In genomic region chr1:903305-903704, GRCh38 we compare ENCODE assay signal across 16 cellular contexts. TPM values are rescaled to one million over a fixed set of nuclear protein-coding genes. Genes with fewer than 3 reads are reported as not detected.
A peak's percentile ranks its signal among the peaks of the same experiment; 100 is the strongest.
DNase-seq lines count a peak whose midpoint lies in the region; ATAC-seq, FAIRE-seq and TF ChIP-seq lines count a peak whose summit lies in the region.
"Had no signal": no experiment of that assay in that cellular context is flagged by ENCODE, and none has a peak within 500 bp of the region (broad histone marks: within the 10 kb centered on the region; RNA-seq: fewer than 3 reads in every experiment).

No MANE protein-coding gene starts in this region.

- H3K9me3 Mint-ChIP-seq in activated T-cell treated with anti-CD3 and anti-CD28 coated beads, Interleukin-2, amount 50 U/mL, for 4 hours: peaks cover 5% of the 10 kb centered on the region
- no peaks in the 10 kb centered on the region for H3K9me3 Mint-ChIP-seq in osteocyte (ENCODE audit: unreplicated experiment)

- H3K27me3 ChIP-seq in IMR-90 (ENCODE audit: control insufficient read depth, insufficient read depth, low read length) (peaks cover 11% of the 10 kb centered on the region), H1 (replicated peaks in 1 of 4; ENCODE audit: control insufficient read depth in 3 of 4, extremely low read depth in 1 of 4, insufficient read depth in 3 of 4, low read length in 3 of 4) (peaks cover 24 to 42% (median 36%) of the 10 kb centered on the region in 4 experiments)
- H3K27me3 ChIP-seq: right lobe of liver had no signal

- CTCF ChIA-PET in IMR-90 (lab: Yijun Ruan, JAX): no interaction called here
- CTCF ChIA-PET in H1 (lab: Charles Lee; ENCODE audit: partially characterized antibody): interaction anchor here (1.4 to 4.1 kb wide), 5 partner anchors 9 to 35 kb away, joined by 5 to 19 read pairs (median 9); no protein-coding TSS in a partner anchor

- H4K20me1 ChIP-seq in IMR-90 (ENCODE audit: insufficient read depth, low read length): no peaks in the 10 kb centered on the region
- H4K20me1 ChIP-seq in H1 (replicated peaks in 1 of 2; ENCODE audit: control insufficient read depth in 1 of 2, insufficient read depth in 2 of 2, low read length in 2 of 2): peaks cover 2 to 3% of the 10 kb centered on the region in 2 experiments

- H3K4me3 Mint-ChIP-seq in activated T-cell treated with anti-CD3 and anti-CD28 coated beads, Interleukin-2, amount 50 U/mL, for 4 hours: peak overlapping the region; percentile 31
- H3K4me3 Mint-ChIP-seq in osteocyte (ENCODE audit: unreplicated experiment): peak overlapping the region; percentile 47

- intact Hi-C loops in IMR-90 (cut with micrococcal nuclease): loop anchor here (5.0 kb wide), 1 partner anchor 74 kb away; no protein-coding TSS in a partner anchor

- ATAC-seq in activated T-cell treated with anti-CD3 and anti-CD28 coated beads, Interleukin-2, amount 50 U/mL, for 4 hours: no peak
- no peak for ATAC-seq in IMR-90 (ENCODE audit: low read depth)
- no peak for ATAC-seq in HG03097 (IDR thresholded peaks at IDR 0.05; ENCODE audit: low FRiP score, unreplicated experiment)

- H2BK12ac ChIP-seq in H1 (ENCODE audit: low read depth, low read length): no peak overlapping the region

- H4K8ac ChIP-seq in IMR-90 (ENCODE audit: low read depth in 2 of 2, low read length in 2 of 2): no peak overlapping the region
- H4K8ac ChIP-seq in H1 (ENCODE audit: extremely low read depth, insufficient read depth, low read length): no peak overlapping the region

- H3K36me3 Mint-ChIP-seq in activated T-cell treated with anti-CD3 and anti-CD28 coated beads, Interleukin-2, amount 50 U/mL, for 4 hours (ENCODE audit: insufficient read depth): no peaks in the 10 kb centered on the region
- no peaks in the 10 kb centered on the region for H3K36me3 Mint-ChIP-seq in osteocyte (ENCODE audit: unreplicated experiment)

- no peaks in the 10 kb centered on the region for H3K36me3 ChIP-seq in IMR-90 (ENCODE audit: control insufficient read depth, insufficient read depth, low read length)
- H3K36me3 ChIP-seq in H1 (ENCODE audit: control insufficient read depth in 2 of 4, insufficient read depth in 4 of 4, low read length in 3 of 4): no peaks in the 10 kb centered on the region
- H3K36me3 ChIP-seq: left lung, right lobe of liver, tibial nerve had no signal

- WGBS in IMR-90 (ENCODE audit: extremely low coverage in 2 of 2, insufficient read length in 1 of 2), 2 experiments: 100% methylated on average over 1 of the region's 10 CpGs; no CpG with 5 or more reads in 1 of the 2 experiments
- WGBS in H1 (ENCODE audit: extremely low coverage in 1 of 2, insufficient coverage in 1 of 2, insufficient read length in 1 of 2, insufficient replicate concordance in 2 of 2, low coverage in 1 of 2, low lambda C conversion rate in 2 of 2, missing lambda C conversion rate in 1 of 2), 2 experiments: 94% methylated on average over 10 of the region's 10 CpGs; no CpG with 5 or more reads in 1 of the 2 experiments

- H3K9ac ChIP-seq in IMR-90 (ENCODE audit: low read depth, low read length): no peak overlapping the region
- no peak overlapping the region for H3K9ac ChIP-seq in H1 (replicated peaks in 1 of 4; ENCODE audit: extremely low read depth in 1 of 4, low read depth in 3 of 4, low read length in 3 of 4)

- no peak overlapping the region for H2BK120ac ChIP-seq in IMR-90 (ENCODE audit: low read depth, low read length)
- no peak overlapping the region for H2BK120ac ChIP-seq in H1 (replicated peaks; ENCODE audit: low read depth, low read length)

- H2AK9ac ChIP-seq in IMR-90 (replicated peaks; ENCODE audit: low read depth, low read length, poor library complexity): no peak overlapping the region

- POLR2A ChIA-PET in IMR-90 (lab: Charles Lee; ENCODE audit: unreplicated experiment) (no interaction called here), H1 (lab: Charles Lee; ENCODE audit: partially characterized antibody) (interaction anchor here (3.4 kb wide), 1 partner anchor 39 kb away, joined by 9 read pairs; no protein-coding TSS in a partner anchor)

- no peak overlapping the region for H2BK5ac ChIP-seq in IMR-90 (ENCODE audit: low read depth, low read length, poor library complexity, severe bottlenecking)
- no peak overlapping the region for H2BK5ac ChIP-seq in H1 (ENCODE audit: low read depth, low read length)

- H3K23ac ChIP-seq in IMR-90 (ENCODE audit: low read depth, low read length) (no peak overlapping the region), H1 (ENCODE audit: insufficient read length) (no peak overlapping the region)

- peaks cover 44% of the 10 kb centered on the region for H3K27me3 Mint-ChIP-seq in activated T-cell treated with anti-CD3 and anti-CD28 coated beads, Interleukin-2, amount 50 U/mL, for 4 hours (ENCODE audit: low read depth)
- peaks cover 18% of the 10 kb centered on the region for H3K27me3 Mint-ChIP-seq in osteocyte (ENCODE audit: unreplicated experiment)

- dilution Hi-C loops in IMR-90 (cut with HindIII; ENCODE audit: low sequenced_read_pairs, unreplicated experiment): no loop called here

- BruUV-seq in IMR-90 (replicated peaks; lab: Mats Ljungman, UMichigan): no TSS peak

- H2BK20ac ChIP-seq in IMR-90 (ENCODE audit: low read depth, low read length) (no peak overlapping the region), H1 (ENCODE audit: low read length) (no peak overlapping the region)

- H3K27ac Mint-ChIP-seq in osteocyte (ENCODE audit: unreplicated experiment): no peak overlapping the region

- H3K4me2 ChIP-seq in IMR-90 (ENCODE audit: low read depth, low read length) (no peak overlapping the region), H1 (ENCODE audit: insufficient read depth in 1 of 2, low read depth in 2 of 2, low read length in 2 of 2) (no peak overlapping the region)

- no peak overlapping the region for H2AFZ ChIP-seq in IMR-90 (replicated peaks; ENCODE audit: low read length, poor library complexity)
- H2AFZ ChIP-seq in H1 (ENCODE audit: low read length): no peak overlapping the region

- in situ Hi-C loops in IMR-90 (cut with MboI; ENCODE audit: low sequenced_read_pairs): no loop called here

- H3K9me1 ChIP-seq in IMR-90 (ENCODE audit: insufficient read depth, low read length): no peaks in the 10 kb centered on the region

- H2AK5ac ChIP-seq in IMR-90 (ENCODE audit: low read depth, low read length) (0 out of 2 replicates have a peak overlapping the region, but pooled peaks have one; percentile 10), H1 (ENCODE audit: low read depth, low read length) (0 out of 2 replicates have a peak overlapping the region, but pooled peaks have one; percentile 53)

- TF ChIP-seq CTCF in IMR-90 (conservative IDR thresholded peaks at IDR 0.05; ENCODE audit: low read depth, low read length) (no peak), H1 (IDR thresholded peaks at IDR 0.05; ENCODE audit: control extremely low read depth in 1 of 3, insufficient read depth in 1 of 3, low read depth in 1 of 3, low read length in 3 of 3) (no peak), osteocyte (IDR thresholded peaks at IDR 0.05) (no peak)

- no peak overlapping the region for H4K91ac ChIP-seq in IMR-90 (ENCODE audit: insufficient read depth, low read depth, low read length)
- no peak overlapping the region for H4K91ac ChIP-seq in H1 (replicated peaks; ENCODE audit: insufficient read length, low read length)

- H3K56ac ChIP-seq in IMR-90 (ENCODE audit: extremely low read depth, insufficient read depth, low read length) (no peak overlapping the region), H1 (replicated peaks; ENCODE audit: insufficient read length, low read depth, low read length) (no peak overlapping the region)

- H3K4ac ChIP-seq in IMR-90 (ENCODE audit: low read depth, low read length): no peak overlapping the region
- H3K4ac ChIP-seq in H1 (replicated peaks; ENCODE audit: insufficient read length, low read depth, low read length): no peak overlapping the region

- FAIRE-seq in H1 (lab: Jason Lieb, UNC): no peak

- no peak for TF ChIP-seq RAD21 in IMR-90 (IDR thresholded peaks at IDR 0.05; ENCODE audit: low read length)
- TF ChIP-seq RAD21 in H1 (IDR thresholded peaks at IDR 0.05 in 1 of 2, conservative IDR thresholded peaks at IDR 0.05 in 1 of 2; ENCODE audit: low read depth in 2 of 2, low read length in 2 of 2): no peak

- H3K18ac ChIP-seq in IMR-90 (ENCODE audit: low read depth, low read length) (no peak overlapping the region), H1 (ENCODE audit: extremely low read depth, low read length) (no peak overlapping the region)

- no peak for DNase-seq in activated T-cell treated with anti-CD3 and anti-CD28 coated beads, Interleukin-2, amount 50 U/mL, for 4 hours
- DNase-seq in activated T-cell treated with anti-CD3 and anti-CD28 coated beads for 4 hours: no peak
- DNase-seq in IMR-90: no peak
- no peak for DNase-seq in H1 (ENCODE audit: low read depth in 1 of 2, low spot score in 2 of 2)
- no peak for DNase-seq in osteocyte (ENCODE audit: extremely low spot score, unreplicated experiment)
- DNase-seq in SKM-1 treated with dmso at 0.1 percent for 144 hours (lab: John Stamatoyannopoulos, UW; ENCODE audit: unreplicated experiment): no peak
- DNase-seq in OCI-M1 (lab: John Stamatoyannopoulos, UW): no peak
- DNase-seq: GOT3; NCI-H69; RPMI8226; stimulated activated CD4-positive, alpha-beta T cell treated with anti-CD3 and anti-CD28 coated beads, Interleukin-2, amount 100 ng/mL, for 48 hours had no signal

- no peak overlapping the region for H3K14ac ChIP-seq in IMR-90 (replicated peaks; ENCODE audit: low read depth, low read length)
- H3K14ac ChIP-seq in H1 (ENCODE audit: insufficient read length): no peak overlapping the region

- no peak overlapping the region for H3K27ac ChIP-seq in IMR-90 (ENCODE audit: insufficient read depth, low read length)
- H3K27ac ChIP-seq in H1 (ENCODE audit: low read depth, low read length): no peak overlapping the region
- H3K27ac ChIP-seq: left lung, right lobe of liver, tibial nerve had no signal

- peaks cover 2% of the 10 kb centered on the region; the same call in 1 of the 2 replicates for H3K23me2 ChIP-seq in H1 (ENCODE audit: low read depth, low read length)

- H4K5ac ChIP-seq in IMR-90 (ENCODE audit: low read depth, low read length) (no peak overlapping the region), H1 (ENCODE audit: insufficient read length, low read depth, low read length) (no peak overlapping the region)

- no peaks in the 10 kb centered on the region for H3K79me2 ChIP-seq in H1 (ENCODE audit: control insufficient read depth in 1 of 2, insufficient read depth in 2 of 2, low read length in 2 of 2)

- TF ChIP-seq POLR2A in IMR-90 (IDR thresholded peaks at IDR 0.05; ENCODE audit: low read depth, low read length) (no peak), H1 (IDR thresholded peaks at IDR 0.05; ENCODE audit: control extremely low read depth in 1 of 2, low read depth in 2 of 2, low read length in 2 of 2) (no peak)

- no peak for TF ChIP-seq EP300 in H1 (IDR thresholded peaks at IDR 0.05; ENCODE audit: borderline replicate concordance in 1 of 2, low read depth in 2 of 2, low read length in 2 of 2)

- peaks cover 0 to 7% of the 10 kb centered on the region in 2 experiments; a peak in 1 of 4 replicates for H3K79me1 ChIP-seq in IMR-90 (ENCODE audit: low read depth in 1 of 2, low read length in 2 of 2)
- no peaks in the 10 kb centered on the region for H3K79me1 ChIP-seq in H1 (ENCODE audit: low read depth, low read length)

- peaks cover 11% of the 10 kb centered on the region for H3K4me1 Mint-ChIP-seq in activated T-cell treated with anti-CD3 and anti-CD28 coated beads, Interleukin-2, amount 50 U/mL, for 4 hours (ENCODE audit: low read depth)
- peaks cover 25% of the 10 kb centered on the region for H3K4me1 Mint-ChIP-seq in osteocyte (ENCODE audit: unreplicated experiment)

- H3K9me3 ChIP-seq in IMR-90 (ENCODE audit: control insufficient read depth, insufficient read depth, low read length) (no peaks in the 10 kb centered on the region), H1 (ENCODE audit: insufficient read depth in 2 of 2, low read depth in 1 of 2, low read length in 1 of 2) (no peaks in the 10 kb centered on the region)
- H3K9me3 ChIP-seq: left lung, right lobe of liver, tibial nerve had no signal

- H3K4me3 ChIP-seq in IMR-90 (ENCODE audit: insufficient read depth, low read depth, low read length) (no peak overlapping the region), H1 (ENCODE audit: extremely low read depth in 1 of 4, insufficient read depth in 2 of 4, low read depth in 3 of 4, low read length in 4 of 4) (no peak overlapping the region)

- H2BK15ac ChIP-seq in IMR-90 (ENCODE audit: low read depth, low read length): no peak overlapping the region
- H2BK15ac ChIP-seq in H1 (ENCODE audit: low read length): no peak overlapping the region

- peaks cover 17% of the 10 kb centered on the region for H3K4me1 ChIP-seq in IMR-90 (ENCODE audit: control insufficient read depth, insufficient read depth, low read length)
- H3K4me1 ChIP-seq in H1 (replicated peaks in 1 of 4; ENCODE audit: control insufficient read depth in 3 of 4, insufficient read depth in 4 of 4, low read length in 3 of 4): peaks cover 0 to 5% (median 2%) of the 10 kb centered on the region in 4 experiments; a peak in 4 of 7 replicates
- H3K4me1 ChIP-seq: right lobe of liver had no signal

RNA-seq across cellular contexts. Expression of gene SAMD11, which starts 20.4 kb away (rescaled TPM):
- total RNA-seq in activated T-cell treated with anti-CD3 and anti-CD28 coated beads, Interleukin-2, amount 50 U/mL, for 4 hours: not detected
- total RNA-seq in IMR-90 (2012; rRNA removed): 5.9 and 6.9 TPM in 2 replicates
- 22.9 and 31.9 TPM in 2 replicates for polyA plus RNA-seq in IMR-90 (2012; rRNA removed)
- polyA plus RNA-seq in IMR-90 (2012; cell fraction: cytosol; rRNA removed): 7.3 and 10.5 TPM in 2 replicates
- 30.0 and 141 TPM in 2 replicates for polyA plus RNA-seq in IMR-90 (2012; cell fraction: nucleus; rRNA removed; ENCODE audit: low replicate concordance)
- total RNA-seq in H1 (2021; fragmentation: NEBNext Ultra II Directional; extraction: Animal tissue kit (Norgen Biotek cat#: 25700)): 0.25 and 0.30 TPM in 2 replicates
- polyA plus RNA-seq in H1 (2011; rRNA removed): 0.18 and 0.66 TPM in 2 replicates
- polyA plus RNA-seq in H1 (2011; cell fraction: cytosol; rRNA removed): 0.74 TPM
- 2.3 TPM for polyA plus RNA-seq in H1 (2011; cell fraction: nucleus; rRNA removed)
- polyA plus RNA-seq in H1 (2012, experiment 1 of 2): 0.13 to 0.43 TPM (median 0.25 TPM) in 3 of 4 replicates, not detected in the other
- polyA plus RNA-seq in H1 (2012, experiment 2 of 2): 1.7 TPM
- polyA plus RNA-seq in H1 (2013, experiment 1 of 2): 0.06 TPM
- polyA plus RNA-seq in H1 (2013, experiment 2 of 2): 0.06 TPM
- 0.10 TPM in 1 of 2 replicates, not detected in the other for polyA minus RNA-seq in H1 (2011; rRNA and poly(A)+ RNA removed)
- polyA minus RNA-seq in H1 (2011; cell fraction: cytosol; rRNA and poly(A)+ RNA removed): 11.0 TPM
- polyA minus RNA-seq in H1 (2011; cell fraction: nucleus; rRNA and poly(A)+ RNA removed): 1.3 TPM
- 16.6 and 19.5 TPM in 2 replicates for total RNA-seq in osteocyte
- total RNA-seq: T-helper 1 cell treated with Interleukin-12 subunit alpha and Interleukin-12 subunit beta and Interleukin-4 antibody, amounts not matched to agents 30 ng/mL and 1 ng/mL, for 36 hours had no signal

RNA-seq across cellular contexts. Expression of gene NOC2L, which starts 55.8 kb away (rescaled TPM):
- total RNA-seq in activated T-cell treated with anti-CD3 and anti-CD28 coated beads, Interleukin-2, amount 50 U/mL, for 4 hours: 100 to 1,000 TPM; 292 to 315 (median 315) TPM
- 105 and 106 TPM in 2 replicates for total RNA-seq in IMR-90 (2012; rRNA removed)
- 74.2 and 75.7 TPM in 2 replicates for polyA plus RNA-seq in IMR-90 (2012; rRNA removed)
- polyA plus RNA-seq in IMR-90 (2012; cell fraction: cytosol; rRNA removed): 54.0 and 63.6 TPM in 2 replicates
- 86.7 and 138 TPM in 2 replicates for polyA plus RNA-seq in IMR-90 (2012; cell fraction: nucleus; rRNA removed; ENCODE audit: low replicate concordance)
- total RNA-seq in H1 (2021; fragmentation: NEBNext Ultra II Directional; extraction: Animal tissue kit (Norgen Biotek cat#: 25700)): 130 TPM in 2 replicates
- polyA plus RNA-seq in H1 (2011; rRNA removed): 74.7 and 115 TPM in 2 replicates
- 102 TPM for polyA plus RNA-seq in H1 (2011; cell fraction: cytosol; rRNA removed)
- polyA plus RNA-seq in H1 (2011; cell fraction: nucleus; rRNA removed): 134 TPM
- polyA plus RNA-seq in H1 (2012, experiment 1 of 2): 82.3 to 121 TPM (median 117 TPM) in 4 replicates
- polyA plus RNA-seq in H1 (2012, experiment 2 of 2): 111 TPM
- polyA plus RNA-seq in H1 (2013, experiment 1 of 2): 70.9 TPM
- 66.0 TPM for polyA plus RNA-seq in H1 (2013, experiment 2 of 2)
- polyA minus RNA-seq in H1 (2011; rRNA and poly(A)+ RNA removed): 83.7 and 85.6 TPM in 2 replicates
- polyA minus RNA-seq in H1 (2011; cell fraction: cytosol; rRNA and poly(A)+ RNA removed): 73.3 TPM
- 46.5 TPM for polyA minus RNA-seq in H1 (2011; cell fraction: nucleus; rRNA and poly(A)+ RNA removed)
- total RNA-seq in osteocyte: 60.5 and 63.3 TPM in 2 replicates

RNA-seq across cellular contexts. Expression of gene KLHL17, which starts 57.1 kb away (rescaled TPM):
- 10 to 100 TPM; 32.1 to 36.6 (median 34.3) TPM for total RNA-seq in activated T-cell treated with anti-CD3 and anti-CD28 coated beads, Interleukin-2, amount 50 U/mL, for 4 hours
- total RNA-seq in IMR-90 (2012; rRNA removed): 3.4 and 3.6 TPM in 2 replicates
- 41.0 and 50.7 TPM in 2 replicates for polyA plus RNA-seq in IMR-90 (2012; rRNA removed)
- 14.1 and 16.5 TPM in 2 replicates for polyA plus RNA-seq in IMR-90 (2012; cell fraction: cytosol; rRNA removed)
- polyA plus RNA-seq in IMR-90 (2012; cell fraction: nucleus; rRNA removed; ENCODE audit: low replicate concordance): 305 and 1,032 TPM in 2 replicates
- 30.1 and 32.6 TPM in 2 replicates for total RNA-seq in H1 (2021; fragmentation: NEBNext Ultra II Directional; extraction: Animal tissue kit (Norgen Biotek cat#: 25700))
- polyA plus RNA-seq in H1 (2011; rRNA removed): 36.1 and 62.3 TPM in 2 replicates
- polyA plus RNA-seq in H1 (2011; cell fraction: cytosol; rRNA removed): 40.0 TPM
- 508 TPM for polyA plus RNA-seq in H1 (2011; cell fraction: nucleus; rRNA removed)
- polyA plus RNA-seq in H1 (2012, experiment 1 of 2): 23.1 to 39.3 TPM (median 34.1 TPM) in 4 replicates
- polyA plus RNA-seq in H1 (2012, experiment 2 of 2): 21.6 TPM
- 30.7 TPM for polyA plus RNA-seq in H1 (2013, experiment 1 of 2)
- 26.7 TPM for polyA plus RNA-seq in H1 (2013, experiment 2 of 2)
- 5.8 and 7.8 TPM in 2 replicates for polyA minus RNA-seq in H1 (2011; rRNA and poly(A)+ RNA removed)
- 14.6 TPM for polyA minus RNA-seq in H1 (2011; cell fraction: cytosol; rRNA and poly(A)+ RNA removed)
- 47.3 TPM for polyA minus RNA-seq in H1 (2011; cell fraction: nucleus; rRNA and poly(A)+ RNA removed)
- 26.6 and 31.7 TPM in 2 replicates for total RNA-seq in osteocyte
